In the genomic region with DNA sequence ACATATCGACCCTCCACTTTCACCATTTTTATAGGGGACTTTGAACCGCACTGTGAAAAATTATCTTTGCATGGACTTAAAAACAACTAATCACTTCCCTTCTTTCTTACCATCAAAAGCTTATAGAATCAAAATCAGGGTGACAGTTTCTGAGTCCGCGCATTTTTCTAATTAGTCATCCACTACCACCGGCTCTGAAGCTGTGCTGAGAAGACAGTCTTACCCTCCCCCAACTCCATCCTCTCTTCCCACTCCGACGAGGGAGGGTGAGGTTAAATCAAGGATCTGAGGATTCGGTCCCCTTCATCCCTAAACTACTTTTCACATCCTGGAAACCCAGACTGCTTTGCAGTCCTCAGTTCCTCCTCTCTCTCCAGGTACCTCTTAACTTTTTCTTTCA, we compare ENCODE assay signal across 12 cellular contexts.
"Had no signal": no experiment of that assay in that cellular context is flagged by ENCODE, and none has a peak within 500 bp of the region (broad histone marks: within the 10 kb centered on the region; RNA-seq: fewer than 3 reads in every experiment).

No MANE protein-coding gene starts in this region.

- DNase-seq: activated CD4-positive, alpha-beta T cell treated with anti-CD3 and anti-CD28 coated beads for 1 hour; activated CD4-positive, alpha-beta T cell treated with anti-CD3 and anti-CD28 coated beads, Interleukin-2, amount 50 U/mL, for 4 hours; activated T-cell treated with anti-CD3 and anti-CD28 coated beads, Interleukin-2, amount 50 U/mL, for 1 hour; heart left ventricle; immature natural killer cell; substantia nigra; T-helper 1 cell had no signal

- ATAC-seq: heart left ventricle; SK-N-SH treated with all-trans-retinoic acid at 6 μM for 48 hours; stimulated activated memory B cell treated with anti-CD40 and anti-IgM and Interleukin-4, amounts not matched to agents 10 μg/mL and 1 μg/mL and 100 μg/mL, for 72 hours had no signal

- H3K27me3 ChIP-seq: heart left ventricle, tibial nerve had no signal

- H3K9me3 Mint-ChIP-seq: immature natural killer cell; stimulated activated memory B cell treated with anti-CD40 and anti-IgM and Interleukin-4, amounts not matched to agents 10 μg/mL and 1 μg/mL and 100 μg/mL, for 72 hours had no signal

- H3K4me3 Mint-ChIP-seq: immature natural killer cell; stimulated activated memory B cell treated with anti-CD40 and anti-IgM and Interleukin-4, amounts not matched to agents 10 μg/mL and 1 μg/mL and 100 μg/mL, for 72 hours had no signal

- H3K27me3 Mint-ChIP-seq: stimulated activated memory B cell treated with anti-CD40 and anti-IgM and Interleukin-4, amounts not matched to agents 10 μg/mL and 1 μg/mL and 100 μg/mL, for 72 hours had no signal

- H3K9ac ChIP-seq: parathyroid adenoma had no signal

- H2AFZ ChIP-seq: parathyroid adenoma had no signal

- H3K79me2 ChIP-seq: parathyroid adenoma had no signal

- H3K27ac Mint-ChIP-seq: stimulated activated memory B cell treated with anti-CD40 and anti-IgM and Interleukin-4, amounts not matched to agents 10 μg/mL and 1 μg/mL and 100 μg/mL, for 72 hours had no signal

- H3K4me3 ChIP-seq: heart left ventricle, lung, tibial nerve had no signal

- H3K4me1 ChIP-seq: parathyroid adenoma had no signal
